Comparison of ENCODE assay signal across 14 cellular contexts in genomic region chr11:120186408-120186798, GRCh38. TPM values are rescaled to one million over a fixed set of nuclear protein-coding genes. Genes with fewer than 3 reads are reported as not detected.
DNase-seq lines count a peak whose midpoint lies in the region; ATAC-seq, FAIRE-seq and TF ChIP-seq lines count a peak whose summit lies in the region.
"Had no signal": no experiment of that assay in that cellular context is flagged by ENCODE, and none has a peak within 500 bp of the region (broad histone marks: within the 10 kb centered on the region; RNA-seq: fewer than 3 reads in every experiment).

No MANE protein-coding gene starts in this region.

- H3K9me3 ChIP-seq in duodenal mucosa (ENCODE audit: control insufficient read depth in 1 of 2, low read length in 2 of 2) (no peaks in the 10 kb centered on the region), testis (no peaks in the 10 kb centered on the region)

- H3K27ac Mint-ChIP-seq in activated T-helper 17 cell treated with anti-CD3 and anti-CD28 coated beads, Interleukin-2, amount 50 U/mL, for 72 hours = peak overlapping the region; percentile 78
- peak overlapping the region; percentile 36 for H3K27ac Mint-ChIP-seq in nephron progenitor cell
- H3K27ac Mint-ChIP-seq: CD8-positive, alpha-beta T cell had no signal

- peaks cover 82 to 90% of the 10 kb centered on the region in 2 donors for H3K4me1 ChIP-seq in duodenal mucosa (ENCODE audit: control insufficient read depth in 1 of 2, insufficient read depth in 2 of 2, low read length in 2 of 2)
- H3K4me1 ChIP-seq in testis = peaks cover 29% of the 10 kb centered on the region

- peak overlapping the region; percentile 13 for H3K4me3 Mint-ChIP-seq in activated T-helper 17 cell treated with anti-CD3 and anti-CD28 coated beads, Interleukin-2, amount 50 U/mL, for 72 hours
- H3K4me3 Mint-ChIP-seq in nephron progenitor cell = peak overlapping the region; percentile 61
- H3K4me3 Mint-ChIP-seq: activated CD4-positive, alpha-beta T cell treated with anti-CD3 and anti-CD28 coated beads for 36 hours; CD8-positive, alpha-beta T cell; naive thymus-derived CD8-positive, alpha-beta T cell had no signal

- H3K27me3 Mint-ChIP-seq in activated T-helper 17 cell treated with anti-CD3 and anti-CD28 coated beads, Interleukin-2, amount 50 U/mL, for 72 hours = peaks cover 23% of the 10 kb centered on the region
- peaks cover 46% of the 10 kb centered on the region for H3K27me3 Mint-ChIP-seq in nephron progenitor cell (ENCODE audit: low read depth, poor library complexity)

- peak overlapping the region; percentile 78 for H3K27ac ChIP-seq in duodenal mucosa (ENCODE audit: low read depth, low read length)
- H3K27ac ChIP-seq in testis = peak overlapping the region; percentile 14 to 62
- no peak overlapping the region for H3K27ac ChIP-seq in substantia nigra (ENCODE audit: low read depth, low read length, poor library complexity, severe bottlenecking)

- intact Hi-C loops in testis (cut with DNase I; ENCODE audit: low total_unique reads) = no loop called here

- peaks cover 10% of the 10 kb centered on the region for H3K4me1 Mint-ChIP-seq in activated T-helper 17 cell treated with anti-CD3 and anti-CD28 coated beads, Interleukin-2, amount 50 U/mL, for 72 hours
- peaks cover 87% of the 10 kb centered on the region for H3K4me1 Mint-ChIP-seq in nephron progenitor cell

- FAIRE-seq in RCC 7860 (lab: Jason Lieb, UNC) = no peak

- H3K4me3 ChIP-seq in duodenal mucosa (ENCODE audit: low read depth in 1 of 2, low read length in 2 of 2) (no peak overlapping the region), testis (no peak overlapping the region)

- peak overlapping the region; percentile 43 to 53 for H3K9ac ChIP-seq in duodenal mucosa (ENCODE audit: low read depth in 1 of 2, low read length in 2 of 2)

- DNase-seq in nephron progenitor cell (no peak), testis (no peak), RCC 7860 (ENCODE audit: low spot score) (no peak), substantia nigra (lab: John Stamatoyannopoulos, UW) (no peak), SIG-M5 (lab: John Stamatoyannopoulos, UW) (no peak)
- DNase-seq: CD8-positive, alpha-beta T cell; central memory CD4-positive, alpha-beta T cell; naive thymus-derived CD8-positive, alpha-beta T cell had no signal

- TF ChIP-seq CTCF in nephron progenitor cell (IDR thresholded peaks at IDR 0.05) = no peak
- no peak for TF ChIP-seq CTCF in testis (IDR thresholded peaks at IDR 0.05)

- H3K9me3 Mint-ChIP-seq in activated T-helper 17 cell treated with anti-CD3 and anti-CD28 coated beads, Interleukin-2, amount 50 U/mL, for 72 hours = no peaks in the 10 kb centered on the region
- peaks cover 10% of the 10 kb centered on the region for H3K9me3 Mint-ChIP-seq in nephron progenitor cell
- H3K9me3 Mint-ChIP-seq: CD8-positive, alpha-beta T cell; naive thymus-derived CD8-positive, alpha-beta T cell had no signal

- no peaks in the 10 kb centered on the region for H3K36me3 Mint-ChIP-seq in activated T-helper 17 cell treated with anti-CD3 and anti-CD28 coated beads, Interleukin-2, amount 50 U/mL, for 72 hours (ENCODE audit: low read depth)
- H3K36me3 Mint-ChIP-seq in nephron progenitor cell (ENCODE audit: low read depth) = no peaks in the 10 kb centered on the region
- H3K36me3 Mint-ChIP-seq: CD8-positive, alpha-beta T cell had no signal

- ATAC-seq in activated T-helper 17 cell treated with anti-CD3 and anti-CD28 coated beads, Interleukin-2, amount 50 U/mL, for 72 hours (replicated peaks) = no peak
- ATAC-seq: CD8-positive, alpha-beta T cell; naive thymus-derived CD8-positive, alpha-beta T cell had no signal

- no peak for TF ChIP-seq POLR2A in testis (IDR thresholded peaks at IDR 0.05)

- H3K27me3 ChIP-seq in duodenal mucosa (ENCODE audit: control insufficient read depth in 1 of 2, insufficient read depth in 2 of 2, low read length in 2 of 2) (no peaks in the 10 kb centered on the region), testis (no peaks in the 10 kb centered on the region)

- H3K36me3 ChIP-seq in duodenal mucosa (ENCODE audit: control insufficient read depth in 1 of 2, insufficient read depth in 2 of 2, low read length in 2 of 2) (no peaks in the 10 kb centered on the region), testis (ENCODE audit: low read depth, missing control alignments) (no peaks in the 10 kb centered on the region)

RNA-seq across cellular contexts. Expression of gene OAF, which starts 24.4 kb away (rescaled TPM):
- 1 to 10 TPM in 1 of 2 donors, under 1 TPM in 1; 0.97 to 1.3 TPM for total RNA-seq in activated T-helper 17 cell treated with anti-CD3 and anti-CD28 coated beads, Interleukin-2, amount 50 U/mL, for 72 hours
- total RNA-seq in testis = 10 to 100 TPM in 1 of 2 donors, 1 to 10 TPM in 1; 8.5 to 11.0 TPM
- 22.6 TPM for polyA plus RNA-seq in testis (ENCODE audit: insufficient read depth, low read depth, low replicate concordance)

RNA-seq across cellular contexts. Expression of gene TRIM29, which starts 48.5 kb away (rescaled TPM):
- not detected for total RNA-seq in activated T-helper 17 cell treated with anti-CD3 and anti-CD28 coated beads, Interleukin-2, amount 50 U/mL, for 72 hours
- total RNA-seq in testis = 10 to 100 TPM; 11.6 to 12.3 TPM
- 18.2 TPM for polyA plus RNA-seq in testis (ENCODE audit: insufficient read depth, low read depth, low replicate concordance)
- total RNA-seq: activated CD4-positive, alpha-beta T cell treated with anti-CD3 and anti-CD28 coated beads for 36 hours; CD8-positive, alpha-beta T cell; fibroblast of lung; LHCN-M2; naive thymus-derived CD8-positive, alpha-beta T cell; T-helper 1 cell treated with Interleukin-12 subunit alpha and Interleukin-12 subunit beta and Interleukin-4 antibody, amounts not matched to agents 30 ng/mL and 1 ng/mL, for 36 hours had no signal
- polyA plus RNA-seq: fibroblast of lung; naive thymus-derived CD8-positive, alpha-beta T cell had no signal

RNA-seq across cellular contexts. Expression of gene POU2F3, which starts 53.5 kb away (rescaled TPM):
- under 1 TPM in 1 of 2 donors, not detected in 1; 0.13 TPM for total RNA-seq in activated T-helper 17 cell treated with anti-CD3 and anti-CD28 coated beads, Interleukin-2, amount 50 U/mL, for 72 hours
- under 1 TPM; 0.16 to 0.31 TPM for total RNA-seq in testis
- polyA plus RNA-seq in testis (ENCODE audit: insufficient read depth, low read depth, low replicate concordance) = 0.49 TPM
- total RNA-seq: activated CD4-positive, alpha-beta T cell treated with anti-CD3 and anti-CD28 coated beads for 36 hours; CD8-positive, alpha-beta T cell; fibroblast of lung; LHCN-M2; naive thymus-derived CD8-positive, alpha-beta T cell had no signal
- polyA plus RNA-seq: fibroblast of lung had no signal

Comparison
In these comparisons a context has a peak if more than half of its experiments do, and no peak if none do; other contexts are left out.
1. RNA of gene OAF, which starts 24.4 kb away (total RNA-seq): 8.5 to 11.0 TPM in testis; 0.97 to 1.3 TPM in activated T-helper 17 cell treated with anti-CD3 and anti-CD28 coated beads, Interleukin-2, amount 50 U/mL, for 72 hours; every median in the first group is over 4 times any median in the second.
2. RNA of gene TRIM29, which starts 48.5 kb away (total RNA-seq): 11.6 to 12.3 TPM in testis; not detected in activated T-helper 17 cell treated with anti-CD3 and anti-CD28 coated beads, Interleukin-2, amount 50 U/mL, for 72 hours; every median in the first group is over 10 times any median in the second.